ENCODE assay signal across 1 cellular context in genomic region chr12:75694891-75695290, GRCh38.
TF ChIP-seq lines count a peak whose summit lies in the region.

No MANE protein-coding gene starts in this region.

TF ChIP-seq in HCT116, 20 proteins besides CTCF, POLR2A, EP300 and RAD21 (continued from another document):
- TF ChIP-seq ZBTB33 (IDR thresholded peaks at IDR 0.05; ENCODE audit: extremely low read depth, insufficient replicate concordance, low read length): no peak
- no peak for TF ChIP-seq ZNF274 (IDR thresholded peaks at IDR 0.05; ENCODE audit: low read depth, low read length)
- TF ChIP-seq YY1 (IDR thresholded peaks at IDR 0.05; ENCODE audit: extremely low read depth, insufficient replicate concordance, low read depth, low read length): no peak
- peak; percentile 54 for TF ChIP-seq JUND (IDR thresholded peaks at IDR 0.05)
- TF ChIP-seq CBX3 (IDR thresholded peaks at IDR 0.05; ENCODE audit: low read depth): no peak
- TF ChIP-seq FOSL1 (IDR thresholded peaks at IDR 0.05; ENCODE audit: low read depth): peak; percentile 52; the same call in 1 of the 2 replicates
- TF ChIP-seq EGR1 (IDR thresholded peaks at IDR 0.05; ENCODE audit: low read depth): no peak
- no peak for TF ChIP-seq POLR2AphosphoS5 (IDR thresholded peaks at IDR 0.05; ENCODE audit: low read depth, low read length)
- TF ChIP-seq SP1 (IDR thresholded peaks at IDR 0.05; ENCODE audit: low read depth): peak; percentile 37; the same call in 1 of the 2 replicates
- no peak for TF ChIP-seq SRF (IDR thresholded peaks at IDR 0.05; ENCODE audit: low read depth)
- TF ChIP-seq CEBPB (IDR thresholded peaks at IDR 0.05; ENCODE audit: low read depth): no peak
- no peak for TF ChIP-seq SIN3A (IDR thresholded peaks at IDR 0.05; ENCODE audit: low read depth)
- TF ChIP-seq EZH2phosphoT487 (IDR thresholded peaks at IDR 0.05; ENCODE audit: borderline replicate concordance): no peak
- TF ChIP-seq ZFX (IDR thresholded peaks at IDR 0.05): no peak
- TF ChIP-seq TCF7L2 (IDR thresholded peaks at IDR 0.05; ENCODE audit: borderline replicate concordance, extremely low read depth, insufficient read depth, insufficient read length): peak; percentile 80
- no peak for TF ChIP-seq MAX (IDR thresholded peaks at IDR 0.05)
- no peak for TF ChIP-seq EZH2 (IDR thresholded peaks at IDR 0.05)
- no peak for TF ChIP-seq ATF3 (IDR thresholded peaks at IDR 0.05)
